ENCODE assay signal across 9 cellular contexts in genomic region chr9:22052376-22052945, GRCh38. TPM values are rescaled to one million over a fixed set of nuclear protein-coding genes. Genes with fewer than 3 reads are reported as not detected.
DNase-seq lines count a peak whose midpoint lies in the region; ATAC-seq and TF ChIP-seq lines count a peak whose summit lies in the region.
"Had no signal": no experiment of that assay in that cellular context is flagged by ENCODE, and none has a peak within 500 bp of the region (broad histone marks: within the 10 kb centered on the region; RNA-seq: fewer than 3 reads in every experiment).

No MANE protein-coding gene starts in this region.

- peaks cover 0 to 23% (median 0%) of the 10 kb centered on the region in 5 donors for H3K27me3 Mint-ChIP-seq in naive thymus-derived CD4-positive, alpha-beta T cell
- H3K27me3 Mint-ChIP-seq in WTC11 (ENCODE audit: low read depth), result no peaks in the 10 kb centered on the region
- H3K27me3 Mint-ChIP-seq: IgD-negative memory B cell had no signal

- peaks cover 0 to 19% (median 0%) of the 10 kb centered on the region in 5 donors for H3K36me3 Mint-ChIP-seq in naive thymus-derived CD4-positive, alpha-beta T cell
- no peaks in the 10 kb centered on the region for H3K36me3 Mint-ChIP-seq in WTC11
- H3K36me3 Mint-ChIP-seq: IgD-negative memory B cell had no signal

- peaks cover 14 to 23% of the 10 kb centered on the region in 2 donors for H3K4me1 ChIP-seq in naive thymus-derived CD4-positive, alpha-beta T cell (ENCODE audit: control insufficient read depth in 2 of 2, insufficient read depth in 2 of 2, low read length in 2 of 2)
- peaks cover 13% of the 10 kb centered on the region for H3K4me1 ChIP-seq in suprapubic skin

- WGBS in suprapubic skin, result 56% methylated on average over 4 of the region's 4 CpGs

- H3K36me3 ChIP-seq in naive thymus-derived CD4-positive, alpha-beta T cell (ENCODE audit: control insufficient read depth in 2 of 3, insufficient read depth in 3 of 3, low read length in 3 of 3), result no peaks in the 10 kb centered on the region
- H3K36me3 ChIP-seq in suprapubic skin, result no peaks in the 10 kb centered on the region

- H3K9me3 ChIP-seq in naive thymus-derived CD4-positive, alpha-beta T cell (ENCODE audit: control insufficient read depth in 2 of 3, low read length in 3 of 3), result no peaks in the 10 kb centered on the region
- H3K9me3 ChIP-seq in suprapubic skin, result no peaks in the 10 kb centered on the region

- peak overlapping the region in 1 of 9 donors; percentile 70 for H3K27ac Mint-ChIP-seq in naive thymus-derived CD4-positive, alpha-beta T cell
- H3K27ac Mint-ChIP-seq in WTC11, result no peak overlapping the region
- H3K27ac Mint-ChIP-seq: IgD-negative memory B cell had no signal

- peaks cover 11 to 37% (median 29%) of the 10 kb centered on the region in 7 donors for H3K4me1 Mint-ChIP-seq in naive thymus-derived CD4-positive, alpha-beta T cell
- peaks cover 5% of the 10 kb centered on the region; the same call in 1 of the 2 replicates for H3K4me1 Mint-ChIP-seq in WTC11

- peaks cover 0 to 4% (median 0%) of the 10 kb centered on the region in 11 donors for H3K9me3 Mint-ChIP-seq in naive thymus-derived CD4-positive, alpha-beta T cell
- no peaks in the 10 kb centered on the region for H3K9me3 Mint-ChIP-seq in WTC11
- H3K9me3 Mint-ChIP-seq: IgD-negative memory B cell had no signal

- no peak for TF ChIP-seq POLR2A in suprapubic skin (IDR thresholded peaks at IDR 0.05)

- no peak overlapping the region for H3K4me3 ChIP-seq in naive thymus-derived CD4-positive, alpha-beta T cell (ENCODE audit: low read length)
- H3K4me3 ChIP-seq in suprapubic skin, result no peak overlapping the region

- H3K4me3 Mint-ChIP-seq in naive thymus-derived CD4-positive, alpha-beta T cell, result peak overlapping the region in 2 of 10 donors; percentile 7 to 28
- no peak overlapping the region for H3K4me3 Mint-ChIP-seq in WTC11
- H3K4me3 Mint-ChIP-seq: IgD-negative memory B cell had no signal

- POLR2A ChIA-PET in naive thymus-derived CD4-positive, alpha-beta T cell (lab: Charles Lee), result no interaction called here
- POLR2A ChIA-PET in WTC11 (lab: Charles Lee), result no interaction called here

- H3K27me3 ChIP-seq in naive thymus-derived CD4-positive, alpha-beta T cell (ENCODE audit: control insufficient read depth in 2 of 2, insufficient read depth in 2 of 2, low read length in 2 of 2), result no peaks in the 10 kb centered on the region
- H3K27me3 ChIP-seq in suprapubic skin, result no peaks in the 10 kb centered on the region

- peak; percentile 49 for ATAC-seq in naive thymus-derived CD4-positive, alpha-beta T cell
- ATAC-seq in WTC11 (no peak), HG03097 (IDR thresholded peaks at IDR 0.05; ENCODE audit: low FRiP score, unreplicated experiment) (no peak)

- TF ChIP-seq EP300 in suprapubic skin (IDR thresholded peaks at IDR 0.05), result no peak

- peak; percentile 83 for DNase-seq in GM04504 (ENCODE audit: low read depth)
- DNase-seq in HS-5 (ENCODE audit: low read depth), result peak; percentile 97
- peak; percentile 11 for DNase-seq in activated naive CD8-positive, alpha-beta T cell treated with anti-CD3 and anti-CD28 coated beads, Interleukin-2, amount 50 U/mL, for 16 hours (ENCODE audit: low read depth, low spot score)
- DNase-seq in naive thymus-derived CD4-positive, alpha-beta T cell, result peak in 2 of 9 donors; percentile 10 to 34
- no peak for DNase-seq in suprapubic skin (ENCODE audit: low spot score in 2 of 2)
- no peak for DNase-seq in WTC11 (ENCODE audit: low spot score)
- DNase-seq in NCI-H524 (lab: John Stamatoyannopoulos, UW), result no peak

- TF ChIP-seq CTCF in suprapubic skin (IDR thresholded peaks at IDR 0.05), result no peak
- TF ChIP-seq CTCF in WTC11 (IDR thresholded peaks at IDR 0.05), result no peak

- intact Hi-C loops in naive thymus-derived CD4-positive, alpha-beta T cell (cut with micrococcal nuclease), result loop anchor here (1.0 to 2.0 kb wide), 4 partner anchors 14 to 66 kb away; no protein-coding TSS in a partner anchor

- CTCF ChIA-PET in naive thymus-derived CD4-positive, alpha-beta T cell (lab: Charles Lee), result interaction anchor here (0.7 to 1.2 kb wide), 2 partner anchors 9 to 14 kb away, joined by 3 to 5 read pairs; no protein-coding TSS in a partner anchor
- CTCF ChIA-PET in WTC11 (lab: Charles Lee), result interaction anchor here (1.0 to 3.2 kb wide), 2 partner anchors 67 to 192 kb away, joined by 6 to 11 read pairs; no protein-coding TSS in a partner anchor

- no peak overlapping the region for H3K27ac ChIP-seq in naive thymus-derived CD4-positive, alpha-beta T cell (ENCODE audit: low read depth, low read length)
- no peak overlapping the region for H3K27ac ChIP-seq in suprapubic skin

TF ChIP-seq in WTC11, 78 proteins besides CTCF, POLR2A, EP300 and RAD21:
- TF ChIP-seq IRF2 (CRISPR knock-in tag; IDR thresholded peaks at IDR 0.05; ENCODE audit: borderline replicate concordance, low read depth) (no peak), HMGA2 (CRISPR knock-in tag; IDR thresholded peaks at IDR 0.05) (no peak), ZNF263 (CRISPR knock-in tag; IDR thresholded peaks at IDR 0.05; ENCODE audit: low read depth) (no peak), RORB (CRISPR knock-in tag; IDR thresholded peaks at IDR 0.05) (no peak), PRRX2 (CRISPR knock-in tag; IDR thresholded peaks at IDR 0.05) (no peak), TEAD4 (CRISPR knock-in tag; IDR thresholded peaks at IDR 0.05) (no peak), SMAD4 (CRISPR knock-in tag; IDR thresholded peaks at IDR 0.05) (no peak), ZNF416 (CRISPR knock-in tag; IDR thresholded peaks at IDR 0.05) (no peak)
- TF ChIP-seq, protein P1, sequence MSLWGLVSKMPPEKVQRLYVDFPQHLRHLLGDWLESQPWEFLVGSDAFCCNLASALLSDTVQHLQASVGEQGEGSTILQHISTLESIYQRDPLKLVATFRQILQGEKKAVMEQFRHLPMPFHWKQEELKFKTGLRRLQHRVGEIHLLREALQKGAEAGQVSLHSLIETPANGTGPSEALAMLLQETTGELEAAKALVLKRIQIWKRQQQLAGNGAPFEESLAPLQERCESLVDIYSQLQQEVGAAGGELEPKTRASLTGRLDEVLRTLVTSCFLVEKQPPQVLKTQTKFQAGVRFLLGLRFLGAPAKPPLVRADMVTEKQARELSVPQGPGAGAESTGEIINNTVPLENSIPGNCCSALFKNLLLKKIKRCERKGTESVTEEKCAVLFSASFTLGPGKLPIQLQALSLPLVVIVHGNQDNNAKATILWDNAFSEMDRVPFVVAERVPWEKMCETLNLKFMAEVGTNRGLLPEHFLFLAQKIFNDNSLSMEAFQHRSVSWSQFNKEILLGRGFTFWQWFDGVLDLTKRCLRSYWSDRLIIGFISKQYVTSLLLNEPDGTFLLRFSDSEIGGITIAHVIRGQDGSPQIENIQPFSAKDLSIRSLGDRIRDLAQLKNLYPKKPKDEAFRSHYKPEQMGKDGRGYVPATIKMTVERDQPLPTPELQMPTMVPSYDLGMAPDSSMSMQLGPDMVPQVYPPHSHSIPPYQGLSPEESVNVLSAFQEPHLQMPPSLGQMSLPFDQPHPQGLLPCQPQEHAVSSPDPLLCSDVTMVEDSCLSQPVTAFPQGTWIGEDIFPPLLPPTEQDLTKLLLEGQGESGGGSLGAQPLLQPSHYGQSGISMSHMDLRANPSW (CRISPR knock-in tag; conservative IDR thresholded peaks at IDR 0.05; ENCODE audit: low read depth), result no peak
- TF ChIP-seq, protein P2, sequence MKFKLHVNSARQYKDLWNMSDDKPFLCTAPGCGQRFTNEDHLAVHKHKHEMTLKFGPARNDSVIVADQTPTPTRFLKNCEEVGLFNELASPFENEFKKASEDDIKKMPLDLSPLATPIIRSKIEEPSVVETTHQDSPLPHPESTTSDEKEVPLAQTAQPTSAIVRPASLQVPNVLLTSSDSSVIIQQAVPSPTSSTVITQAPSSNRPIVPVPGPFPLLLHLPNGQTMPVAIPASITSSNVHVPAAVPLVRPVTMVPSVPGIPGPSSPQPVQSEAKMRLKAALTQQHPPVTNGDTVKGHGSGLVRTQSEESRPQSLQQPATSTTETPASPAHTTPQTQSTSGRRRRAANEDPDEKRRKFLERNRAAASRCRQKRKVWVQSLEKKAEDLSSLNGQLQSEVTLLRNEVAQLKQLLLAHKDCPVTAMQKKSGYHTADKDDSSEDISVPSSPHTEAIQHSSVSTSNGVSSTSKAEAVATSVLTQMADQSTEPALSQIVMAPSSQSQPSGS (CRISPR knock-in tag; IDR thresholded peaks at IDR 0.05; ENCODE audit: borderline replicate concordance, low read depth), result no peak

RNA-seq across cellular contexts. Expression of gene CDKN2B, which starts 43.4 kb away (rescaled TPM):
- total RNA-seq in naive thymus-derived CD4-positive, alpha-beta T cell, result 1 to 10 TPM in 2 of 5 experiments, under 1 TPM in 1, not detected in 2; 0.32 to 4.1 (median 1.6) TPM
- not detected for polyA plus RNA-seq in naive thymus-derived CD4-positive, alpha-beta T cell
- total RNA-seq in suprapubic skin (10 to 100 TPM; 38.8 to 59.9 (median 51.9) TPM), WTC11 (2021) (0.13 to 0.73 TPM (median 0.46 TPM) in 3 replicates)

RNA-seq across cellular contexts. Expression of gene CDKN2B-AS1, which starts 57.9 kb away (rescaled TPM):
- 1 to 10 TPM in 1 of 5 experiments, under 1 TPM in 2, not detected in 2; 0.21 to 3.5 (median 0.61) TPM for total RNA-seq in naive thymus-derived CD4-positive, alpha-beta T cell
- not detected for polyA plus RNA-seq in naive thymus-derived CD4-positive, alpha-beta T cell
- under 1 TPM in 1 of 4 donors, not detected in 3; 0.59 TPM for total RNA-seq in suprapubic skin
- 0.21 to 0.24 TPM in 2 of 3 replicates, not detected in the other for total RNA-seq in WTC11 (2021)
- polyA plus RNA-seq: IgD-negative memory B cell had no signal

RNA-seq across cellular contexts. Expression of gene CDKN2A, which starts 58.3 kb away (rescaled TPM):
- total RNA-seq in naive thymus-derived CD4-positive, alpha-beta T cell, result 10 to 100 TPM in 1 of 5 experiments, 1 to 10 TPM in 1, under 1 TPM in 2, not detected in 1; 0.43 to 21.7 (median 1.7) TPM
- polyA plus RNA-seq in naive thymus-derived CD4-positive, alpha-beta T cell, result under 1 TPM in 1 of 2 donors, not detected in 1; 0.79 TPM
- total RNA-seq in suprapubic skin (1 to 10 TPM in 2 of 4 donors, not detected in 2; 2.0 to 3.4 TPM), WTC11 (2021) (0.50 to 0.57 TPM (median 0.57 TPM) in 3 replicates)

Comparison
In these comparisons a context has a peak if more than half of its experiments do, and no peak if none do; other contexts are left out.
1. DNase-seq: peak in GM04504 (single experiment), HS-5 (single experiment) and activated naive CD8-positive, alpha-beta T cell treated with anti-CD3 and anti-CD28 coated beads, Interleukin-2, amount 50 U/mL, for 16 hours (single experiment); none in suprapubic skin (0 of 2), WTC11 (single experiment) and NCI-H524 (0 of 2).
2. RNA of gene CDKN2B, which starts 43.4 kb away (total RNA-seq): 38.8 to 59.9 TPM in suprapubic skin; 0.32 to 4.1 TPM in naive thymus-derived CD4-positive, alpha-beta T cell and 0.13 to 0.73 TPM in WTC11; every median in the first group is over 4 times any median in the second.